ENCODE assay signal across 10 cellular contexts in the genomic region with DNA sequence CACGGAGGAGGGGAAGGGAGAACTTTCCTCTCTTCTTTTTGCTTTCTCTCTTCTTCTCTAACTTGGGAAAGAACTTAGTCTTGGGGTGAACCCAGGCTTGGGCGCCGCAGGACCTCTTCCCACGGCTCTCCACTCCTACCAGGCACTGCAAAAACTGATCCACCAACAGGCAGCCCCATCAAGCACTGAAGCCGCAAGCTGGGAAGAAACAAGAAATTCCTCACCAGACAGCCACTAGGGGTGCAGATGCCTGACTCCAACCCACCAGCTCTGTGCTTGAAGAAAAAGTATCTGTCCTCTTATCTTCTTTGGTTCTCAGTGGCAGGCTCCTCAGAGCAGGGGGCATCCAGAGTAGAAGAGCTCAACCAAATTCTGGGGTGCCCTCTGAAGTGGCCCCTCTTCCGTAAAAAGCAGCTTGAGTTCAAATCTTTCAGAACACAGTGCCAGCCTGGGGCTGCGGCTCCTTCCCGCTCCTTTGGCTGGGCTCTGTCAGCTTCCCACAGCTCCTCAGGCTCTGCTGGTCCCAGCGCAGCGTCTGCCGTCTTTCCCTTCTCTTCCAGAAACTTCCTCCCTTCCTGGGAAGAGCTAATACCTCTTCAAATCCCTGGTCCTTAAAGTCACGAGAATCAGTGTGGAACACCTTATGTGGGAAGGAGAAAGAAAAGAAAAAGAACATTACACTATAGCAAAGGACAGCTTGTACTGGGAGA. TPM values are rescaled to one million over a fixed set of nuclear protein-coding genes. Genes with fewer than 3 reads are reported as not detected.
A peak's percentile ranks its signal among the peaks of the same experiment; 100 is the strongest.
DNase-seq lines count a peak whose midpoint lies in the region; ATAC-seq and TF ChIP-seq lines count a peak whose summit lies in the region.
"Had no signal": no experiment of that assay in that cellular context is flagged by ENCODE, and none has a peak within 500 bp of the region (broad histone marks: within the 10 kb centered on the region; RNA-seq: fewer than 3 reads in every experiment).

No MANE protein-coding gene starts in this region.

- intact Hi-C loops in HCT116 (cut with micrococcal nuclease): loop anchor here (5.0 kb wide), 1 partner anchor 97 kb away; no protein-coding TSS in a partner anchor
- intact Hi-C loops in adrenal gland (cut with DNase I): no loop called here

- WGBS in adrenal gland, 4 donors: 90 to 95% (median 93%) methylated on average over 12 of the region's 12 CpGs

- H3K4me1 ChIP-seq in BLaER1 treated with 17β-estradiol and CSF1 and Interleukin-3, amounts not matched to agents 10 nM and 100 nM: peaks cover 64 to 86% (median 79%) of the 10 kb centered on the region in 10 experiments
- H3K4me1 ChIP-seq in HCT116 (ENCODE audit: control insufficient read depth in 1 of 2, insufficient read depth in 2 of 2, low read length in 2 of 2) (peaks cover 9 to 26% of the 10 kb centered on the region in 2 experiments), adrenal gland (replicated peaks in 1 of 2) (peaks cover 23 to 62% of the 10 kb centered on the region in 2 donors)

- no peak overlapping the region for H2AFZ ChIP-seq in HCT116 (ENCODE audit: low read depth, low read length, poor library complexity, severe bottlenecking)

- peaks cover 32% of the 10 kb centered on the region; the same call in 1 of the 2 replicates for H3K79me2 ChIP-seq in HCT116 (ENCODE audit: insufficient read depth, low read length)

- in situ Hi-C loops in astrocyte of the cerebellum (cut with HindIII; ENCODE audit: low sequenced_read_pairs): no loop called here

- H3K36me3 ChIP-seq in BLaER1 treated with 17β-estradiol and CSF1 and Interleukin-3, amounts not matched to agents 10 nM and 100 nM: peaks cover 7 to 52% (median 34%) of the 10 kb centered on the region in 11 experiments; a peak in 21 of 22 replicates
- H3K36me3 ChIP-seq in HCT116 (ENCODE audit: control insufficient read depth in 1 of 2, insufficient read depth in 2 of 2, low read length in 2 of 2) (peaks cover 6 to 16% of the 10 kb centered on the region in 2 experiments; a peak in 2 of 4 replicates), adrenal gland (replicated peaks in 1 of 2) (peaks cover 0 to 9% of the 10 kb centered on the region in 2 donors)

- CTCF ChIA-PET in HCT116 (lab: Charles Lee): interaction anchor here (1.0 to 1.6 kb wide), 6 partner anchors 17 to 167 kb away, joined by 3 to 6 read pairs (median 4); no protein-coding TSS in a partner anchor

- no peak for DNase-seq in HCT116 (ENCODE audit: low read depth, low spot score)
- DNase-seq in astrocyte of the cerebellum (ENCODE audit: low read depth): no peak
- DNase-seq in medulla oblongata (ENCODE audit: extremely low spot score): peak; percentile 16
- DNase-seq in KG1 (lab: John Stamatoyannopoulos, UW): no peak
- DNase-seq in mesenteric fat pad (ENCODE audit: low spot score): no peak
- DNase-seq in adrenal gland: no peak
- DNase-seq: stimulated activated naive B cell treated with anti-CD40 and anti-IgM and Interleukin-4, amounts not matched to agents 10 μg/mL and 1 μg/mL and 100 μg/mL, for 72 hours had no signal

- peak in 2 of 3 experiments; percentile 23 to 38; a peak in 3 of 6 replicates for TF ChIP-seq CTCF in HCT116 (IDR thresholded peaks at IDR 0.05 in 2 of 3, conservative IDR thresholded peaks at IDR 0.05 in 1 of 3; ENCODE audit: borderline replicate concordance in 1 of 3, insufficient read depth in 1 of 3, low read depth in 2 of 3, low read length in 2 of 3)
- TF ChIP-seq CTCF in astrocyte of the cerebellum (IDR thresholded peaks at IDR 0.05; ENCODE audit: low read depth, low read length, missing control alignments): peak; percentile 64
- TF ChIP-seq CTCF in adrenal gland (IDR thresholded peaks at IDR 0.05): no peak

- peak overlapping the region in 7 of 10 experiments; percentile 85 to 98 (median 94); a peak in 9 of 20 replicates for H3K4me3 ChIP-seq in BLaER1 treated with 17β-estradiol and CSF1 and Interleukin-3, amounts not matched to agents 10 nM and 100 nM
- H3K4me3 ChIP-seq in HCT116 (replicated peaks in 1 of 2; ENCODE audit: low read depth in 1 of 2, low read length in 2 of 2): no peak overlapping the region
- H3K4me3 ChIP-seq in astrocyte of the cerebellum (ENCODE audit: low read depth, low read length): no peak overlapping the region
- peak overlapping the region in 1 of 4 donors; percentile 91 for H3K4me3 ChIP-seq in adrenal gland

- peak overlapping the region in 7 of 11 experiments; percentile 85 to 90 (median 87); a peak in 11 of 22 replicates for H3K9ac ChIP-seq in BLaER1 treated with 17β-estradiol and CSF1 and Interleukin-3, amounts not matched to agents 10 nM and 100 nM
- H3K9ac ChIP-seq in HCT116 (ENCODE audit: low read length): no peak overlapping the region

- H3K9me2 ChIP-seq in HCT116 (ENCODE audit: insufficient read depth): no peaks in the 10 kb centered on the region

- H3K4me2 ChIP-seq in BLaER1 treated with 17β-estradiol and CSF1 and Interleukin-3, amounts not matched to agents 10 nM and 100 nM: peak overlapping the region; percentile 82 to 99 (median 93)
- H3K4me2 ChIP-seq in HCT116 (ENCODE audit: low read length): no peak overlapping the region

- 0 out of 22 replicates have a peak overlapping the region, but pooled peaks of 2 of the 11 experiments have one; percentile 5 to 28 for H3K27ac ChIP-seq in BLaER1 treated with 17β-estradiol and CSF1 and Interleukin-3, amounts not matched to agents 10 nM and 100 nM
- H3K27ac ChIP-seq in HCT116 (ENCODE audit: low read depth, low read length) (no peak overlapping the region), adrenal gland (no peak overlapping the region)
- H3K27ac ChIP-seq: HL-60 had no signal

- H3K9me3 ChIP-seq in BLaER1 treated with 17β-estradiol and CSF1 and Interleukin-3, amounts not matched to agents 10 nM and 100 nM (replicated peaks in 1 of 11): no peaks in the 10 kb centered on the region
- H3K9me3 ChIP-seq in HCT116 (ENCODE audit: control insufficient read depth in 1 of 2, insufficient read depth in 1 of 2, low read depth in 1 of 2, low read length in 2 of 2): no peaks in the 10 kb centered on the region
- H3K9me3 ChIP-seq in adrenal gland (replicated peaks in 1 of 3): no peaks in the 10 kb centered on the region

- no peak for TF ChIP-seq RAD21 in HCT116 (IDR thresholded peaks at IDR 0.05; ENCODE audit: low read depth)

- RAD21 ChIA-PET in HCT116 (lab: Charles Lee; ENCODE audit: low non-redundant PET in 1 of 2, low total read pairs in 2 of 2, uncharacterized antibody in 2 of 2, unreplicated experiment in 2 of 2): no interaction called here

- BruUV-seq in HCT116 (replicated peaks; lab: Mats Ljungman, UMichigan): no TSS peak

- TF ChIP-seq POLR2A in HCT116 (IDR thresholded peaks at IDR 0.05; ENCODE audit: borderline replicate concordance, extremely low read depth, insufficient read depth, insufficient read length) (no peak), adrenal gland (IDR thresholded peaks at IDR 0.05) (no peak)

- ATAC-seq in HCT116 (no peak), HG02763 (IDR thresholded peaks at IDR 0.05; ENCODE audit: unreplicated experiment) (no peak)
- ATAC-seq: stimulated activated naive B cell treated with anti-CD40 and anti-IgM and Interleukin-4, amounts not matched to agents 10 μg/mL and 1 μg/mL and 100 μg/mL, for 72 hours had no signal

- no peaks in the 10 kb centered on the region for H3K27me3 ChIP-seq in BLaER1 treated with 17β-estradiol and CSF1 and Interleukin-3, amounts not matched to agents 10 nM and 100 nM
- H3K27me3 ChIP-seq in HCT116 (ENCODE audit: insufficient read depth, low read length) (no peaks in the 10 kb centered on the region), adrenal gland (no peaks in the 10 kb centered on the region)

- H4K20me1 ChIP-seq in BLaER1 treated with 17β-estradiol and CSF1 and Interleukin-3, amounts not matched to agents 10 nM and 100 nM: peaks cover 9 to 67% (median 45%) of the 10 kb centered on the region in 11 experiments; a peak in 20 of 22 replicates
- no peaks in the 10 kb centered on the region for H4K20me1 ChIP-seq in HCT116 (ENCODE audit: insufficient read depth)

- POLR2A ChIA-PET in HCT116 (lab: Charles Lee): no interaction called here

TF ChIP-seq in HCT116, 20 proteins besides CTCF, POLR2A, EP300 and RAD21 (continues in another document):
- TF ChIP-seq, protein P1, sequence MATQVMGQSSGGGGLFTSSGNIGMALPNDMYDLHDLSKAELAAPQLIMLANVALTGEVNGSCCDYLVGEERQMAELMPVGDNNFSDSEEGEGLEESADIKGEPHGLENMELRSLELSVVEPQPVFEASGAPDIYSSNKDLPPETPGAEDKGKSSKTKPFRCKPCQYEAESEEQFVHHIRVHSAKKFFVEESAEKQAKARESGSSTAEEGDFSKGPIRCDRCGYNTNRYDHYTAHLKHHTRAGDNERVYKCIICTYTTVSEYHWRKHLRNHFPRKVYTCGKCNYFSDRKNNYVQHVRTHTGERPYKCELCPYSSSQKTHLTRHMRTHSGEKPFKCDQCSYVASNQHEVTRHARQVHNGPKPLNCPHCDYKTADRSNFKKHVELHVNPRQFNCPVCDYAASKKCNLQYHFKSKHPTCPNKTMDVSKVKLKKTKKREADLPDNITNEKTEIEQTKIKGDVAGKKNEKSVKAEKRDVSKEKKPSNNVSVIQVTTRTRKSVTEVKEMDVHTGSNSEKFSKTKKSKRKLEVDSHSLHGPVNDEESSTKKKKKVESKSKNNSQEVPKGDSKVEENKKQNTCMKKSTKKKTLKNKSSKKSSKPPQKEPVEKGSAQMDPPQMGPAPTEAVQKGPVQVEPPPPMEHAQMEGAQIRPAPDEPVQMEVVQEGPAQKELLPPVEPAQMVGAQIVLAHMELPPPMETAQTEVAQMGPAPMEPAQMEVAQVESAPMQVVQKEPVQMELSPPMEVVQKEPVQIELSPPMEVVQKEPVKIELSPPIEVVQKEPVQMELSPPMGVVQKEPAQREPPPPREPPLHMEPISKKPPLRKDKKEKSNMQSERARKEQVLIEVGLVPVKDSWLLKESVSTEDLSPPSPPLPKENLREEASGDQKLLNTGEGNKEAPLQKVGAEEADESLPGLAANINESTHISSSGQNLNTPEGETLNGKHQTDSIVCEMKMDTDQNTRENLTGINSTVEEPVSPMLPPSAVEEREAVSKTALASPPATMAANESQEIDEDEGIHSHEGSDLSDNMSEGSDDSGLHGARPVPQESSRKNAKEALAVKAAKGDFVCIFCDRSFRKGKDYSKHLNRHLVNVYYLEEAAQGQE (IDR thresholded peaks at IDR 0.05; ENCODE audit: low read depth): no peak

RNA-seq across cellular contexts. Expression of a gene that starts 2.4 kb away (rescaled TPM):
- total RNA-seq in HCT116 (2021; ENCODE audit: unreplicated experiment) (35.9 TPM), mesenteric fat pad (27.6 TPM), adrenal gland (100 to 1,000 TPM in 1 of 8 donors, 10 to 100 TPM in 7; 21.3 to 127 (median 37.2) TPM)
- polyA plus RNA-seq in HCT116 (2012): 25.9 and 28.4 TPM in 2 replicates
- 100 to 1,000 TPM in 1 of 3 donors, 10 to 100 TPM in 1, 1 to 10 TPM in 1; 8.9 to 143 (median 11.1) TPM for polyA plus RNA-seq in adrenal gland

RNA-seq across cellular contexts. Expression of a gene that starts 35.3 kb away (rescaled TPM):
- total RNA-seq in HCT116 (2021; ENCODE audit: unreplicated experiment): 17.7 TPM
- 8.5 and 12.0 TPM in 2 replicates for polyA plus RNA-seq in HCT116 (2012)
- 37.3 TPM for total RNA-seq in mesenteric fat pad
- total RNA-seq in adrenal gland: 10 to 100 TPM; 22.6 to 52.2 (median 30.9) TPM
- 10 to 100 TPM in 2 of 3 donors, 1 to 10 TPM in 1; 4.2 to 16.2 (median 15.9) TPM for polyA plus RNA-seq in adrenal gland

RNA-seq across cellular contexts. Expression of a gene that starts 39.3 kb away (rescaled TPM):
- total RNA-seq in HCT116 (2021; ENCODE audit: unreplicated experiment) (not detected), mesenteric fat pad (0.29 TPM), adrenal gland (under 1 TPM in 5 of 8 donors, not detected in 3; 0.38 to 0.64 (median 0.52) TPM)
- polyA plus RNA-seq in HCT116 (2012): 0.04 TPM in 1 of 2 replicates, not detected in the other
- 1 to 10 TPM in 1 of 3 donors, under 1 TPM in 2; 0.07 to 1.8 (median 0.48) TPM for polyA plus RNA-seq in adrenal gland

Comparison
In these comparisons a context has a peak if more than half of its experiments do, and no peak if none do; other contexts are left out.
1. H3K4me3 ChIP-seq: peak in BLaER1 treated with 17β-estradiol and CSF1 and Interleukin-3, amounts not matched to agents 10 nM and 100 nM (7 of 10); none in HCT116 (0 of 2) and astrocyte of the cerebellum (single experiment).
2. CTCF ChIP-seq: peak in HCT116 (2 of 3) and astrocyte of the cerebellum (single experiment); none in adrenal gland (0 of 6).